ENCODE assay signal across 25 cellular contexts in the genomic region with DNA sequence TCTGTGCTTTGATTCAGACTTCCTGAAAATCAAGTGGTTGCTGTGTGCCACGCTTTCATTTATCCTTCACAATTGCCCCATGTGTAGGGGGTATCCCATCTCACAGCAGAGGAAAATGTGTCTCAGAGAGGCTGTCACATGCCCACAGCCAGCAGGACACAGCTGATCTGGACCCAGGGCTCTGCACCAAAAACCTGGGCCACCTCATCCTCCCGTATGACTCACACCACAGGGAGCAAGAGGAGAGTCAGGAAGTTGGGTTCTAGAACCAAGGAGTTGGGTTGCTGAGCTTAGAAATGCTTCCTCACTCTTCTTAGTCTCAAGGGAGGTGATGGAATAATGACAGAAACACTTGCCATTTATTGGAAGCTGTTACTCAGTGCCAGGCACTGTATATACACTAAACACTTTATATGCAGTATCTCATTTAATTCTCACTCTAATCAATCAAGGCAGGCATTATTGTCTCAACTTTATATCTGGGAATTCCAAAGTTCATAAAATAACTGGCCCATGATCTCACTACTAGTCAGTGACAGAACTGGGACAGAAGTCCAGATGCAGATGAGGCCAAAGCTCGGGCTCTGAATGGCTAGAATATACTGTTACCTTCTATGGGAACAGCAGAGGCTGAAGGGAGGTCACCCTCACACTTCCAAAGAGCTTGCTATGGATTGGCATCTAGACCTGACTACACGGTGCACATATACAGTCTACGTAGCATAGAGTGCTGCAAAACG. TPM values are rescaled to one million over a fixed set of nuclear protein-coding genes. Genes with fewer than 3 reads are reported as not detected.
A peak's percentile ranks its signal among the peaks of the same experiment; 100 is the strongest.
DNase-seq lines count a peak whose midpoint lies in the region; ATAC-seq and TF ChIP-seq lines count a peak whose summit lies in the region.
"Had no signal": no experiment of that assay in that cellular context is flagged by ENCODE, and none has a peak within 500 bp of the region (broad histone marks: within the 10 kb centered on the region; RNA-seq: fewer than 3 reads in every experiment).

No MANE protein-coding gene starts in this region.

- H3K9me3 ChIP-seq in BLaER1 (no peaks in the 10 kb centered on the region), HEK293 (ENCODE audit: control insufficient read depth, insufficient read depth, low read depth, low read length) (no peaks in the 10 kb centered on the region), mammary epithelial cell (replicated peaks; ENCODE audit: insufficient read depth, low read length) (no peaks in the 10 kb centered on the region), mesenchymal stem cell (ENCODE audit: control insufficient read depth, low read length) (no peaks in the 10 kb centered on the region)
- no peaks in the 10 kb centered on the region for H3K9me3 ChIP-seq in naive thymus-derived CD4-positive, alpha-beta T cell (ENCODE audit: control insufficient read depth in 2 of 3, low read length in 3 of 3)
- H3K9me3 ChIP-seq: Caco-2, esophagus muscularis mucosa, Peyer's patch, tibial artery had no signal

- H2BK5ac ChIP-seq in mesenchymal stem cell (ENCODE audit: low read depth, low read length, poor library complexity, severe bottlenecking) = no peak overlapping the region

- H3K79me1 ChIP-seq in mesenchymal stem cell (replicated peaks; ENCODE audit: low read length, poor library complexity, severe bottlenecking) = no peaks in the 10 kb centered on the region

- TF ChIP-seq CTCF in HEK293 (tag by site-specific recombination; IDR thresholded peaks at IDR 0.05) (no peak), mammary epithelial cell (conservative IDR thresholded peaks at IDR 0.05 in 1 of 2, IDR thresholded peaks at IDR 0.05 in 1 of 2; ENCODE audit: extremely low read depth in 1 of 2, insufficient read depth in 1 of 2, low read depth in 1 of 2, low read length in 2 of 2) (no peak)

- H3K4me2 ChIP-seq in BLaER1 (0 out of 2 replicates have a peak overlapping the region, but pooled peaks have one; percentile 48), mammary epithelial cell (ENCODE audit: insufficient read depth, low read depth, low read length) (no peak overlapping the region), mesenchymal stem cell (ENCODE audit: low read length, poor library complexity, severe bottlenecking) (no peak overlapping the region)

- WGBS in mammary epithelial cell (ENCODE audit: low coverage, missing lambda C conversion rate) = 79% methylated on average over 6 of the region's 6 CpGs
- 86% methylated on average over 5 of the region's 6 CpGs for WGBS in mesenchymal stem cell

- BruUV-seq in mammary epithelial cell (replicated peaks; lab: Mats Ljungman, UMichigan) = no TSS peak

- H3K4me1 Mint-ChIP-seq in naive thymus-derived CD4-positive, alpha-beta T cell = peaks cover 0 to 20% (median 6%) of the 10 kb centered on the region in 7 donors
- H3K4me1 Mint-ChIP-seq in natural killer cell treated with Interleukin-12 subunit alpha and Interleukin-12 subunit beta and Interleukin-15 and Interleukin-18, amount 100 ng/mL, for 72 hours (ENCODE audit: low read depth in 2 of 2) = peaks cover 30 to 33% of the 10 kb centered on the region in 2 donors

- H3K14ac ChIP-seq in mesenchymal stem cell (ENCODE audit: low read length in 2 of 2) = no peak overlapping the region

- peaks cover 0 to 6% (median 0%) of the 10 kb centered on the region in 5 donors for H3K36me3 Mint-ChIP-seq in naive thymus-derived CD4-positive, alpha-beta T cell
- no peaks in the 10 kb centered on the region for H3K36me3 Mint-ChIP-seq in natural killer cell treated with Interleukin-12 subunit alpha and Interleukin-12 subunit beta and Interleukin-15 and Interleukin-18, amount 100 ng/mL, for 72 hours
- H3K36me3 Mint-ChIP-seq: mesothelial cell of epicardium had no signal

- DNase-seq in mammary epithelial cell (peak; percentile 59), mesenchymal stem cell (peak; percentile 25), NCI-H128 (lab: John Stamatoyannopoulos, UW; ENCODE audit: unreplicated experiment) (no peak)
- no peak for DNase-seq in naive thymus-derived CD4-positive, alpha-beta T cell
- DNase-seq in natural killer cell treated with Interleukin-12 subunit alpha and Interleukin-12 subunit beta and Interleukin-15 and Interleukin-18, amount 100 ng/mL, for 72 hours (ENCODE audit: low spot score) = no peak
- DNase-seq: activated CD8-positive, alpha-beta T cell treated with anti-CD3 and anti-CD28 coated beads for 36 hours; activated naive CD4-positive, alpha-beta T cell treated with Interleukin-2 at 50 U/mL for 16 hours; AML-193; Caco-2; KBM-7; NCI-H1105 treated with DMSO at 0.1 percent for 48 hours; NCI-H2081 treated with DMSO at 0.1 percent for 48 hours; NCI-H510A; stimulated activated CD4-positive, alpha-beta T cell treated with anti-CD3 and anti-CD28 coated beads, Interleukin-2, amount 100 ng/mL, for 24 hours; stimulated activated naive CD4-positive, alpha-beta T cell treated with Interleukin-2 at 50 U/mL for 16 hours; tibial artery had no signal

- intact Hi-C loops in mammary epithelial cell (cut with micrococcal nuclease) = no loop called here
- intact Hi-C loops in naive thymus-derived CD4-positive, alpha-beta T cell (cut with micrococcal nuclease) = no loop called here

- H4K20me1 ChIP-seq in BLaER1 (no peaks in the 10 kb centered on the region), mammary epithelial cell (ENCODE audit: insufficient read depth, low read length) (no peaks in the 10 kb centered on the region)

- H3K4ac ChIP-seq in mesenchymal stem cell (ENCODE audit: low read depth in 1 of 2, low read length in 2 of 2) = no peak overlapping the region

- H3K4me3 ChIP-seq in BLaER1 (no peak overlapping the region), HEK293 (ENCODE audit: low read depth, low read length) (no peak overlapping the region), mammary epithelial cell (replicated peaks in 1 of 3; ENCODE audit: insufficient read depth in 1 of 3, low read depth in 2 of 3, low read length in 3 of 3) (no peak overlapping the region), mesenchymal stem cell (ENCODE audit: insufficient read depth in 1 of 2, low read depth in 1 of 2, low read length in 2 of 2) (no peak overlapping the region)
- H3K4me3 ChIP-seq in naive thymus-derived CD4-positive, alpha-beta T cell (ENCODE audit: low read length) = no peak overlapping the region
- H3K4me3 ChIP-seq: esophagus muscularis mucosa, Peyer's patch, SK-N-MC, tibial artery had no signal

- no peaks in the 10 kb centered on the region for H3K79me2 ChIP-seq in mammary epithelial cell (ENCODE audit: insufficient read depth, low read length)

- in situ Hi-C loops in mammary epithelial cell (cut with MboI; ENCODE audit: low sequenced_read_pairs in 2 of 2) = no loop called here

- H2AK5ac ChIP-seq in mesenchymal stem cell (ENCODE audit: low read length, severe bottlenecking) = no peak overlapping the region

- CTCF ChIA-PET in HEK293 (lab: Yijun Ruan, JAX) = no interaction called here
- CTCF ChIA-PET in mammary epithelial cell (lab: Charles Lee; ENCODE audit: low non-redundant PET) = no interaction called here
- CTCF ChIA-PET in naive thymus-derived CD4-positive, alpha-beta T cell (lab: Charles Lee) = no interaction called here

- H3K27me3 ChIP-seq in BLaER1 (no peaks in the 10 kb centered on the region), mammary epithelial cell (ENCODE audit: insufficient read depth, low read length) (no peaks in the 10 kb centered on the region), mesenchymal stem cell (ENCODE audit: control insufficient read depth in 1 of 2, insufficient read depth in 1 of 2, low read length in 2 of 2) (peaks cover 0 to 1% of the 10 kb centered on the region in 2 experiments)
- H3K27me3 ChIP-seq in naive thymus-derived CD4-positive, alpha-beta T cell (ENCODE audit: control insufficient read depth in 2 of 2, insufficient read depth in 2 of 2, low read length in 2 of 2) = no peaks in the 10 kb centered on the region
- H3K27me3 ChIP-seq: esophagus muscularis mucosa, Peyer's patch, tibial artery had no signal

- no peak overlapping the region for H3K18ac ChIP-seq in mesenchymal stem cell (ENCODE audit: low read depth in 1 of 2, low read length in 2 of 2)

- no peaks in the 10 kb centered on the region for H3K27me3 Mint-ChIP-seq in naive thymus-derived CD4-positive, alpha-beta T cell
- no peaks in the 10 kb centered on the region for H3K27me3 Mint-ChIP-seq in natural killer cell treated with Interleukin-12 subunit alpha and Interleukin-12 subunit beta and Interleukin-15 and Interleukin-18, amount 100 ng/mL, for 72 hours
- H3K27me3 Mint-ChIP-seq: activated CD8-positive, alpha-beta T cell treated with anti-CD3 and anti-CD28 coated beads for 36 hours had no signal

- no peak overlapping the region for H2BK15ac ChIP-seq in mesenchymal stem cell (ENCODE audit: low read depth, poor library complexity, severe bottlenecking)

- H3K27ac Mint-ChIP-seq in naive thymus-derived CD4-positive, alpha-beta T cell = no peak overlapping the region
- H3K27ac Mint-ChIP-seq in natural killer cell treated with Interleukin-12 subunit alpha and Interleukin-12 subunit beta and Interleukin-15 and Interleukin-18, amount 100 ng/mL, for 72 hours = peak overlapping the region in 1 of 2 donors; percentile 15
- H3K27ac Mint-ChIP-seq: activated CD8-positive, alpha-beta T cell treated with anti-CD3 and anti-CD28 coated beads for 36 hours; mesothelial cell of epicardium had no signal

- no peak overlapping the region for H2BK12ac ChIP-seq in mesenchymal stem cell (ENCODE audit: low read length in 2 of 2)

- no peak overlapping the region for H2BK120ac ChIP-seq in mesenchymal stem cell (ENCODE audit: low read depth, low read length)

- H3K27ac ChIP-seq in BLaER1 (no peak overlapping the region), HEK293 (ENCODE audit: extremely low read depth, low read depth, low read length) (no peak overlapping the region), mammary epithelial cell (ENCODE audit: insufficient read depth, low read depth, low read length) (peak overlapping the region; percentile 18), mesenchymal stem cell (ENCODE audit: low read length, poor library complexity, severe bottlenecking) (no peak overlapping the region)
- no peak overlapping the region for H3K27ac ChIP-seq in naive thymus-derived CD4-positive, alpha-beta T cell (ENCODE audit: low read depth, low read length)
- H3K27ac ChIP-seq: esophagus muscularis mucosa, Peyer's patch, SK-N-MC, tibial artery had no signal

- peaks cover 0 to 2% (median 0%) of the 10 kb centered on the region in 11 donors for H3K9me3 Mint-ChIP-seq in naive thymus-derived CD4-positive, alpha-beta T cell
- peaks cover 6% of the 10 kb centered on the region for H3K9me3 Mint-ChIP-seq in natural killer cell treated with Interleukin-12 subunit alpha and Interleukin-12 subunit beta and Interleukin-15 and Interleukin-18, amount 100 ng/mL, for 72 hours
- H3K9me3 Mint-ChIP-seq: activated CD8-positive, alpha-beta T cell treated with anti-CD3 and anti-CD28 coated beads for 36 hours; mesothelial cell of epicardium had no signal

- no peak for ATAC-seq in naive thymus-derived CD4-positive, alpha-beta T cell
- ATAC-seq in natural killer cell treated with Interleukin-12 subunit alpha and Interleukin-12 subunit beta and Interleukin-15 and Interleukin-18, amount 100 ng/mL, for 72 hours = no peak
- ATAC-seq: activated CD8-positive, alpha-beta T cell treated with anti-CD3 and anti-CD28 coated beads for 36 hours had no signal

- no peak overlapping the region for H3K4me3 Mint-ChIP-seq in naive thymus-derived CD4-positive, alpha-beta T cell
- no peak overlapping the region for H3K4me3 Mint-ChIP-seq in natural killer cell treated with Interleukin-12 subunit alpha and Interleukin-12 subunit beta and Interleukin-15 and Interleukin-18, amount 100 ng/mL, for 72 hours
- H3K4me3 Mint-ChIP-seq: activated CD8-positive, alpha-beta T cell treated with anti-CD3 and anti-CD28 coated beads for 36 hours; mesothelial cell of epicardium had no signal

- no peak overlapping the region for H4K8ac ChIP-seq in mesenchymal stem cell (ENCODE audit: low read length)

- no peaks in the 10 kb centered on the region for H3K36me3 ChIP-seq in BLaER1
- no peaks in the 10 kb centered on the region for H3K36me3 ChIP-seq in HEK293 (ENCODE audit: control insufficient read depth in 2 of 2, insufficient read depth in 1 of 2, low read length in 2 of 2)
- no peaks in the 10 kb centered on the region for H3K36me3 ChIP-seq in mammary epithelial cell (ENCODE audit: insufficient read depth, low read length)
- no peaks in the 10 kb centered on the region for H3K36me3 ChIP-seq in mesenchymal stem cell (ENCODE audit: control insufficient read depth in 1 of 2, insufficient read depth in 2 of 2, low read depth in 1 of 2, low read length in 2 of 2)
- no peaks in the 10 kb centered on the region for H3K36me3 ChIP-seq in naive thymus-derived CD4-positive, alpha-beta T cell (ENCODE audit: control insufficient read depth in 2 of 3, insufficient read depth in 3 of 3, low read length in 3 of 3)
- H3K36me3 ChIP-seq: esophagus muscularis mucosa, Peyer's patch, tibial artery had no signal

- H4K91ac ChIP-seq in mesenchymal stem cell (ENCODE audit: low read length) = no peak overlapping the region

- peak overlapping the region; percentile 15 for H2AFZ ChIP-seq in mammary epithelial cell (ENCODE audit: low read depth, low read length)
- H2AFZ ChIP-seq in mesenchymal stem cell (ENCODE audit: low read depth, low read length) = no peak overlapping the region

- dilution Hi-C loops in mammary epithelial cell (cut with HindIII; ENCODE audit: low sequenced_read_pairs) = no loop called here

- POLR2A ChIA-PET in HEK293 (lab: Yijun Ruan, JAX) = no interaction called here
- POLR2A ChIA-PET in naive thymus-derived CD4-positive, alpha-beta T cell (lab: Charles Lee) = interaction anchor here (0.6 kb wide), 1 partner anchor 11 kb away, joined by 3 read pairs; no protein-coding TSS in a partner anchor

- peak overlapping the region in 1 of 2 experiments; percentile 41 for H3K23ac ChIP-seq in mesenchymal stem cell (ENCODE audit: low read length in 2 of 2)

- H3K4me1 ChIP-seq in BLaER1 (peaks cover 23% of the 10 kb centered on the region), HEK293 (ENCODE audit: control insufficient read depth, insufficient read depth, low read length) (no peaks in the 10 kb centered on the region), mammary epithelial cell (ENCODE audit: insufficient read depth, low read length) (peaks cover 29% of the 10 kb centered on the region), mesenchymal stem cell (ENCODE audit: control insufficient read depth, insufficient read depth, low read depth, low read length) (no peaks in the 10 kb centered on the region)
- no peaks in the 10 kb centered on the region for H3K4me1 ChIP-seq in naive thymus-derived CD4-positive, alpha-beta T cell (ENCODE audit: control insufficient read depth in 2 of 2, insufficient read depth in 2 of 2, low read length in 2 of 2)
- H3K4me1 ChIP-seq: Caco-2, esophagus muscularis mucosa, Peyer's patch, tibial artery had no signal

- H3K9ac ChIP-seq in BLaER1 (no peak overlapping the region), mammary epithelial cell (ENCODE audit: insufficient read depth, low read length) (no peak overlapping the region), mesenchymal stem cell (ENCODE audit: low read length) (peak overlapping the region; percentile 1)

RNA-seq across cellular contexts. Expression of gene ATP12A, which starts 47.7 kb away (rescaled TPM):
- total RNA-seq in mammary epithelial cell = under 1 TPM; 0.17 to 0.68 TPM
- 5.2 TPM for polyA plus RNA-seq in mammary epithelial cell
- polyA minus RNA-seq in mammary epithelial cell = 4.5 TPM
- not detected for polyA plus RNA-seq in mesenchymal stem cell (2013, experiment 1 of 2)
- not detected for polyA plus RNA-seq in mesenchymal stem cell (2013, experiment 2 of 2)
- total RNA-seq in naive thymus-derived CD4-positive, alpha-beta T cell = under 1 TPM in 1 of 5 experiments, not detected in 4; 0.39 TPM
- polyA plus RNA-seq in naive thymus-derived CD4-positive, alpha-beta T cell = not detected
- total RNA-seq in natural killer cell treated with Interleukin-12 subunit alpha and Interleukin-12 subunit beta and Interleukin-15 and Interleukin-18, amount 100 ng/mL, for 72 hours = under 1 TPM; 0.12 to 0.42 TPM
- total RNA-seq: Caco-2, esophagus muscularis mucosa, glomerular endothelial cell, Peyer's patch, posterior vena cava had no signal
- polyA plus RNA-seq: neural cell had no signal

Comparison
In these comparisons a context has a peak if more than half of its experiments do, and no peak if none do; other contexts are left out.
1. DNase-seq: peak in mammary epithelial cell (single experiment) and mesenchymal stem cell (single experiment); none in NCI-H128 (single experiment), naive thymus-derived CD4-positive, alpha-beta T cell (0 of 9) and natural killer cell treated with Interleukin-12 subunit alpha and Interleukin-12 subunit beta and Interleukin-15 and Interleukin-18, amount 100 ng/mL, for 72 hours (single experiment).